ENCODE assay signal across 1 cellular context in the genomic region with DNA sequence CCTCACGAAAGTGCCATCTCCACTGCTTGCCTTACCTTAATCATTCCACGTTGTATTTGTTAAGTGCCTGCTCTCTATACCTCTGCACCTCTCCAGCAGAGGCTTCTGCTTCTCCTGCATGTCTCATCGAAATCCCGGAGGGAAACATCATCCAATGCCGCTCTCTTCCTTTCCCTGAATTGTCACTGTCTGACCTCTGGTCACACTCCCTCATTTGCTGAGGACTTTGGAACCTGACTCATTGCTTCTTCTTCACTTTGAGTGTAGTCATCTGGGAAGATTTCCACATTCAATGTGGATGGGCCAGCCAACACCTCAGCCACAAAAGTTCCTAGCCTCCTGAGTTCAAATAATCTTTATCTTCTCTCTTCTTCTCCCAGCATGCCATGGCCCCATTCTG.
TF ChIP-seq lines count a peak whose summit lies in the region.

No MANE protein-coding gene starts in this region.

TF ChIP-seq in HepG2, 621 proteins besides CTCF, POLR2A, EP300 and RAD21 (continued from another document and continues in another):
- no peak for TF ChIP-seq FOXP1 (IDR thresholded peaks at IDR 0.05)
- peak; percentile 34; the same call in 1 of the 2 replicates for TF ChIP-seq FOXP1 (CRISPR knock-in tag; IDR thresholded peaks at IDR 0.05)
- 0 out of 2 replicates have a peak, but pooled peaks have one; percentile 16 for TF ChIP-seq ZNF292 (CRISPR knock-in tag; IDR thresholded peaks at IDR 0.05; ENCODE audit: borderline replicate concordance, low read depth)
- TF ChIP-seq, protein P1, sequence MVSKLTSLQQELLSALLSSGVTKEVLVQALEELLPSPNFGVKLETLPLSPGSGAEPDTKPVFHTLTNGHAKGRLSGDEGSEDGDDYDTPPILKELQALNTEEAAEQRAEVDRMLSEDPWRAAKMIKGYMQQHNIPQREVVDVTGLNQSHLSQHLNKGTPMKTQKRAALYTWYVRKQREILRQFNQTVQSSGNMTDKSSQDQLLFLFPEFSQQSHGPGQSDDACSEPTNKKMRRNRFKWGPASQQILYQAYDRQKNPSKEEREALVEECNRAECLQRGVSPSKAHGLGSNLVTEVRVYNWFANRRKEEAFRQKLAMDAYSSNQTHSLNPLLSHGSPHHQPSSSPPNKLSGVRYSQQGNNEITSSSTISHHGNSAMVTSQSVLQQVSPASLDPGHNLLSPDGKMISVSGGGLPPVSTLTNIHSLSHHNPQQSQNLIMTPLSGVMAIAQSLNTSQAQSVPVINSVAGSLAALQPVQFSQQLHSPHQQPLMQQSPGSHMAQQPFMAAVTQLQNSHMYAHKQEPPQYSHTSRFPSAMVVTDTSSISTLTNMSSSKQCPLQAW (CRISPR knock-in tag; IDR thresholded peaks at IDR 0.05) = no peak
- peak; percentile 40; the same call in 1 of the 2 replicates for TF ChIP-seq MAFF (IDR thresholded peaks at IDR 0.05; ENCODE audit: low read depth, low read length)
- TF ChIP-seq MIER3 (CRISPR knock-in tag; IDR thresholded peaks at IDR 0.05; ENCODE audit: borderline replicate concordance) = peak; percentile 61; the same call in 1 of the 2 replicates
- peak; percentile 28 for TF ChIP-seq TBL1XR1 (IDR thresholded peaks at IDR 0.05; ENCODE audit: borderline replicate concordance, low read length, partially characterized antibody)
- 0 out of 2 replicates have a peak, but pooled peaks have one; percentile 40 for TF ChIP-seq ZNF331 (CRISPR knock-in tag; IDR thresholded peaks at IDR 0.05)
- TF ChIP-seq POGZ (CRISPR knock-in tag; IDR thresholded peaks at IDR 0.05) = peak; percentile 44; the same call in 1 of the 2 replicates
- peak; percentile 100 for TF ChIP-seq ZNF160 (CRISPR knock-in tag; IDR thresholded peaks at IDR 0.05)
- peak; percentile 86 for TF ChIP-seq GATAD2A (CRISPR knock-in tag; IDR thresholded peaks at IDR 0.05)
- TF ChIP-seq KDM1A (CRISPR knock-in tag; IDR thresholded peaks at IDR 0.05) = 0 out of 2 replicates have a peak, but pooled peaks have one; percentile 50
- TF ChIP-seq ZNF644 (CRISPR knock-in tag; IDR thresholded peaks at IDR 0.05; ENCODE audit: low read depth) = peak; percentile 97
- TF ChIP-seq, protein P2, sequence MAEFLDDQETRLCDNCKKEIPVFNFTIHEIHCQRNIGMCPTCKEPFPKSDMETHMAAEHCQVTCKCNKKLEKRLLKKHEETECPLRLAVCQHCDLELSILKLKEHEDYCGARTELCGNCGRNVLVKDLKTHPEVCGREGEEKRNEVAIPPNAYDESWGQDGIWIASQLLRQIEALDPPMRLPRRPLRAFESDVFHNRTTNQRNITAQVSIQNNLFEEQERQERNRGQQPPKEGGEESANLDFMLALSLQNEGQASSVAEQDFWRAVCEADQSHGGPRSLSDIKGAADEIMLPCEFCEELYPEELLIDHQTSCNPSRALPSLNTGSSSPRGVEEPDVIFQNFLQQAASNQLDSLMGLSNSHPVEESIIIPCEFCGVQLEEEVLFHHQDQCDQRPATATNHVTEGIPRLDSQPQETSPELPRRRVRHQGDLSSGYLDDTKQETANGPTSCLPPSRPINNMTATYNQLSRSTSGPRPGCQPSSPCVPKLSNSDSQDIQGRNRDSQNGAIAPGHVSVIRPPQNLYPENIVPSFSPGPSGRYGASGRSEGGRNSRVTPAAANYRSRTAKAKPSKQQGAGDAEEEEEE (CRISPR knock-in tag; IDR thresholded peaks at IDR 0.05; ENCODE audit: borderline replicate concordance) = no peak
- TF ChIP-seq, protein P3, sequence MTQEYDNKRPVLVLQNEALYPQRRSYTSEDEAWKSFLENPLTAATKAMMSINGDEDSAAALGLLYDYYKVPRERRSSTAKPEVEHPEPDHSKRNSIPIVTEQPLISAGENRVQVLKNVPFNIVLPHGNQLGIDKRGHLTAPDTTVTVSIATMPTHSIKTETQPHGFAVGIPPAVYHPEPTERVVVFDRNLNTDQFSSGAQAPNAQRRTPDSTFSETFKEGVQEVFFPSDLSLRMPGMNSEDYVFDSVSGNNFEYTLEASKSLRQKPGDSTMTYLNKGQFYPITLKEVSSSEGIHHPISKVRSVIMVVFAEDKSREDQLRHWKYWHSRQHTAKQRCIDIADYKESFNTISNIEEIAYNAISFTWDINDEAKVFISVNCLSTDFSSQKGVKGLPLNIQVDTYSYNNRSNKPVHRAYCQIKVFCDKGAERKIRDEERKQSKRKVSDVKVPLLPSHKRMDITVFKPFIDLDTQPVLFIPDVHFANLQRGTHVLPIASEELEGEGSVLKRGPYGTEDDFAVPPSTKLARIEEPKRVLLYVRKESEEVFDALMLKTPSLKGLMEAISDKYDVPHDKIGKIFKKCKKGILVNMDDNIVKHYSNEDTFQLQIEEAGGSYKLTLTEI (CRISPR knock-in tag; conservative IDR thresholded peaks at IDR 0.05) = no peak
- TF ChIP-seq, protein P4, sequence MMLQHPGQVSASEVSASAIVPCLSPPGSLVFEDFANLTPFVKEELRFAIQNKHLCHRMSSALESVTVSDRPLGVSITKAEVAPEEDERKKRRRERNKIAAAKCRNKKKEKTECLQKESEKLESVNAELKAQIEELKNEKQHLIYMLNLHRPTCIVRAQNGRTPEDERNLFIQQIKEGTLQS (CRISPR knock-in tag; IDR thresholded peaks at IDR 0.05) = peak; percentile 91
- TF ChIP-seq MTF1 (CRISPR knock-in tag; IDR thresholded peaks at IDR 0.05) = no peak
- 0 out of 2 replicates have a peak, but pooled peaks have one; percentile 19 for TF ChIP-seq GATAD1 (CRISPR knock-in tag; IDR thresholded peaks at IDR 0.05)
- peak; percentile 57; the same call in 1 of the 2 replicates for TF ChIP-seq ZNF589 (CRISPR knock-in tag; conservative IDR thresholded peaks at IDR 0.05)
- TF ChIP-seq, protein P5, sequence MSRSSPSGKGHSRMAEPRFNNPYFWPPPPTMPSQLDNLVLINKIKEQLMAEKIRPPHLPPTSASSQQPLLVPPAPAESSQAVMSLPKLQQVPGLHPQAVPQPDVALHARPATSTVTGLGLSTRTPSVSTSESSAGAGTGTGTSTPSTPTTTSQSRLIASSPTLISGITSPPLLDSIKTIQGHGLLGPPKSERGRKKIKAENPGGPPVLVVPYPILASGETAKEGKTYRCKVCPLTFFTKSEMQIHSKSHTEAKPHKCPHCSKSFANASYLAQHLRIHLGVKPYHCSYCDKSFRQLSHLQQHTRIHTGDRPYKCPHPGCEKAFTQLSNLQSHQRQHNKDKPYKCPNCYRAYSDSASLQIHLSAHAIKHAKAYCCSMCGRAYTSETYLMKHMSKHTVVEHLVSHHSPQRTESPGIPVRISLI (CRISPR knock-in tag; IDR thresholded peaks at IDR 0.05; ENCODE audit: borderline replicate concordance) = no peak
- peak; percentile 17 for TF ChIP-seq SKI (IDR thresholded peaks at IDR 0.05; ENCODE audit: partially characterized antibody)
- TF ChIP-seq, protein P6, sequence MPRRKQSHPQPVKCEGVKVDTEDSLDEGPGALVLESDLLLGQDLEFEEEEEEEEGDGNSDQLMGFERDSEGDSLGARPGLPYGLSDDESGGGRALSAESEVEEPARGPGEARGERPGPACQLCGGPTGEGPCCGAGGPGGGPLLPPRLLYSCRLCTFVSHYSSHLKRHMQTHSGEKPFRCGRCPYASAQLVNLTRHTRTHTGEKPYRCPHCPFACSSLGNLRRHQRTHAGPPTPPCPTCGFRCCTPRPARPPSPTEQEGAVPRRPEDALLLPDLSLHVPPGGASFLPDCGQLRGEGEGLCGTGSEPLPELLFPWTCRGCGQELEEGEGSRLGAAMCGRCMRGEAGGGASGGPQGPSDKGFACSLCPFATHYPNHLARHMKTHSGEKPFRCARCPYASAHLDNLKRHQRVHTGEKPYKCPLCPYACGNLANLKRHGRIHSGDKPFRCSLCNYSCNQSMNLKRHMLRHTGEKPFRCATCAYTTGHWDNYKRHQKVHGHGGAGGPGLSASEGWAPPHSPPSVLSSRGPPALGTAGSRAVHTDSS (CRISPR knock-in tag; conservative IDR thresholded peaks at IDR 0.05) = no peak
- TF ChIP-seq, protein P7, sequence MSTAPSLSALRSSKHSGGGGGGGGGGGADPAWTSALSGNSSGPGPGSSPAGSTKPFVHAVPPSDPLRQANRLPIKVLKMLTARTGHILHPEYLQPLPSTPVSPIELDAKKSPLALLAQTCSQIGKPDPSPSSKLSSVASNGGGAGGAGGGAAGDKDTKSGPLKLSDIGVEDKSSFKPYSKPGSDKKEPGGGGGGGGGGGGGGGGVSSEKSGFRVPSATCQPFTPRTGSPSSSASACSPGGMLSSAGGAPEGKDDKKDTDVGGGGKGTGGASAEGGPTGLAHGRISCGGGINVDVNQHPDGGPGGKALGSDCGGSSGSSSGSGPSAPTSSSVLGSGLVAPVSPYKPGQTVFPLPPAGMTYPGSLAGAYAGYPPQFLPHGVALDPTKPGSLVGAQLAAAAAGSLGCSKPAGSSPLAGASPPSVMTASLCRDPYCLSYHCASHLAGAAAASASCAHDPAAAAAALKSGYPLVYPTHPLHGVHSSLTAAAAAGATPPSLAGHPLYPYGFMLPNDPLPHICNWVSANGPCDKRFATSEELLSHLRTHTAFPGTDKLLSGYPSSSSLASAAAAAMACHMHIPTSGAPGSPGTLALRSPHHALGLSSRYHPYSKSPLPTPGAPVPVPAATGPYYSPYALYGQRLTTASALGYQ (CRISPR knock-in tag; IDR thresholded peaks at IDR 0.05) = no peak
- TF ChIP-seq SMARCC2 (IDR thresholded peaks at IDR 0.05) = 0 out of 2 replicates have a peak, but pooled peaks have one; percentile 39
- no peak for TF ChIP-seq SOX6 (IDR thresholded peaks at IDR 0.05)
- peak; percentile 53; the same call in 1 of the 2 replicates for TF ChIP-seq SOX6 (CRISPR knock-in tag; IDR thresholded peaks at IDR 0.05)
- no peak for TF ChIP-seq ZBTB1 (CRISPR knock-in tag; IDR thresholded peaks at IDR 0.05; ENCODE audit: borderline replicate concordance)
- no peak for TF ChIP-seq ARNTL (CRISPR knock-in tag; IDR thresholded peaks at IDR 0.05)
- peak; percentile 90 for TF ChIP-seq JUN (CRISPR knock-in tag; IDR thresholded peaks at IDR 0.05)
- TF ChIP-seq ZNF333 (CRISPR knock-in tag; IDR thresholded peaks at IDR 0.05; ENCODE audit: borderline replicate concordance) = no peak
- TF ChIP-seq ZBTB21 (CRISPR knock-in tag; IDR thresholded peaks at IDR 0.05) = peak; percentile 41; the same call in 1 of the 2 replicates
- TF ChIP-seq PHF21A (CRISPR knock-in tag; IDR thresholded peaks at IDR 0.05) = 0 out of 2 replicates have a peak, but pooled peaks have one; percentile 20
- peak; percentile 34; the same call in 1 of the 2 replicates for TF ChIP-seq FOXO1 (CRISPR knock-in tag; IDR thresholded peaks at IDR 0.05)
- TF ChIP-seq, protein P8, sequence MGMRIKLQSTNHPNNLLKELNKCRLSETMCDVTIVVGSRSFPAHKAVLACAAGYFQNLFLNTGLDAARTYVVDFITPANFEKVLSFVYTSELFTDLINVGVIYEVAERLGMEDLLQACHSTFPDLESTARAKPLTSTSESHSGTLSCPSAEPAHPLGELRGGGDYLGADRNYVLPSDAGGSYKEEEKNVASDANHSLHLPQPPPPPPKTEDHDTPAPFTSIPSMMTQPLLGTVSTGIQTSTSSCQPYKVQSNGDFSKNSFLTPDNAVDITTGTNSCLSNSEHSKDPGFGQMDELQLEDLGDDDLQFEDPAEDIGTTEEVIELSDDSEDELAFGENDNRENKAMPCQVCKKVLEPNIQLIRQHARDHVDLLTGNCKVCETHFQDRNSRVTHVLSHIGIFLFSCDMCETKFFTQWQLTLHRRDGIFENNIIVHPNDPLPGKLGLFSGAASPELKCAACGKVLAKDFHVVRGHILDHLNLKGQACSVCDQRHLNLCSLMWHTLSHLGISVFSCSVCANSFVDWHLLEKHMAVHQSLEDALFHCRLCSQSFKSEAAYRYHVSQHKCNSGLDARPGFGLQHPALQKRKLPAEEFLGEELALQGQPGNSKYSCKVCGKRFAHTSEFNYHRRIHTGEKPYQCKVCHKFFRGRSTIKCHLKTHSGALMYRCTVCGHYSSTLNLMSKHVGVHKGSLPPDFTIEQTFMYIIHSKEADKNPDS (CRISPR knock-in tag; IDR thresholded peaks at IDR 0.05) = no peak
- peak; percentile 53 for TF ChIP-seq ELF3 (CRISPR knock-in tag; IDR thresholded peaks at IDR 0.05)
- TF ChIP-seq ASH2L (IDR thresholded peaks at IDR 0.05; ENCODE audit: insufficient read length, low read depth, low read length) = no peak
- TF ChIP-seq, protein P9, sequence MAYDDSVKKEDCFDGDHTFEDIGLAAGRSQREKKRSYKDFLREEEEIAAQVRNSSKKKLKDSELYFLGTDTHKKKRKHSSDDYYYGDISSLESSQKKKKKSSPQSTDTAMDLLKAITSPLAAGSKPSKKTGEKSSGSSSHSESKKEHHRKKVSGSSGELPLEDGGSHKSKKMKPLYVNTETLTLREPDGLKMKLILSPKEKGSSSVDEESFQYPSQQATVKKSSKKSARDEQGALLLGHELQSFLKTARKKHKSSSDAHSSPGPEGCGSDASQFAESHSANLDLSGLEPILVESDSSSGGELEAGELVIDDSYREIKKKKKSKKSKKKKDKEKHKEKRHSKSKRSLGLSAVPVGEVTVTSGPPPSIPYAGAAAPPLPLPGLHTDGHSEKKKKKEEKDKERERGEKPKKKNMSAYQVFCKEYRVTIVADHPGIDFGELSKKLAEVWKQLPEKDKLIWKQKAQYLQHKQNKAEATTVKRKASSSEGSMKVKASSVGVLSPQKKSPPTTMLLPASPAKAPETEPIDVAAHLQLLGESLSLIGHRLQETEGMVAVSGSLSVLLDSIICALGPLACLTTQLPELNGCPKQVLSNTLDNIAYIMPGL (CRISPR knock-in tag; IDR thresholded peaks at IDR 0.05; ENCODE audit: borderline replicate concordance in 1 of 2, low read depth in 1 of 2) = 0 out of 4 replicates have a peak, but pooled peaks of 1 of the 2 experiments have one; percentile 25
- no peak for TF ChIP-seq CHD2 (IDR thresholded peaks at IDR 0.05; ENCODE audit: low read depth, low read length)
- TF ChIP-seq ZNF136 (CRISPR knock-in tag; IDR thresholded peaks at IDR 0.05; ENCODE audit: low read depth) = no peak
- peak; percentile 84 for TF ChIP-seq RARA (CRISPR knock-in tag; IDR thresholded peaks at IDR 0.05)
- TF ChIP-seq FOXA1 (IDR thresholded peaks at IDR 0.05) = no peak
- no peak for TF ChIP-seq FOXA1 (CRISPR knock-in tag; IDR thresholded peaks at IDR 0.05)
- TF ChIP-seq RXRA (CRISPR knock-in tag; IDR thresholded peaks at IDR 0.05) = peak; percentile 82; the same call in 1 of the 2 replicates
- TF ChIP-seq TSC22D2 (CRISPR knock-in tag; IDR thresholded peaks at IDR 0.05; ENCODE audit: borderline replicate concordance) = no peak
- no peak for TF ChIP-seq BRD4 (CRISPR knock-in tag; IDR thresholded peaks at IDR 0.05)
- 0 out of 2 replicates have a peak, but pooled peaks have one; percentile 55 for TF ChIP-seq ZNF205 (CRISPR knock-in tag; IDR thresholded peaks at IDR 0.05)
- TF ChIP-seq, protein P10, sequence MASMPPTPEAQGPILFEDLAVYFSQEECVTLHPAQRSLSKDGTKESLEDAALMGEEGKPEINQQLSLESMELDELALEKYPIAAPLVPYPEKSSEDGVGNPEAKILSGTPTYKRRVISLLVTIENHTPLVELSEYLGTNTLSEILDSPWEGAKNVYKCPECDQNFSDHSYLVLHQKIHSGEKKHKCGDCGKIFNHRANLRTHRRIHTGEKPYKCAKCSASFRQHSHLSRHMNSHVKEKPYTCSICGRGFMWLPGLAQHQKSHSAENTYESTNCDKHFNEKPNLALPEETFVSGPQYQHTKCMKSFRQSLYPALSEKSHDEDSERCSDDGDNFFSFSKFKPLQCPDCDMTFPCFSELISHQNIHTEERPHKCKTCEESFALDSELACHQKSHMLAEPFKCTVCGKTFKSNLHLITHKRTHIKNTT (CRISPR knock-in tag; IDR thresholded peaks at IDR 0.05) = no peak
- TF ChIP-seq ZNF556 (CRISPR knock-in tag; IDR thresholded peaks at IDR 0.05; ENCODE audit: borderline replicate concordance) = 0 out of 2 replicates have a peak, but pooled peaks have one; percentile 49
- TF ChIP-seq ZNF614 (CRISPR knock-in tag; IDR thresholded peaks at IDR 0.05; ENCODE audit: borderline replicate concordance) = 0 out of 2 replicates have a peak, but pooled peaks have one; percentile 44
- TF ChIP-seq ZNF263 (CRISPR knock-in tag; IDR thresholded peaks at IDR 0.05) = no peak
- TF ChIP-seq DPF2 (CRISPR knock-in tag; IDR thresholded peaks at IDR 0.05; ENCODE audit: borderline replicate concordance, low read depth) = 0 out of 2 replicates have a peak, but pooled peaks have one; percentile 26
